8 cellular contexts compared by ENCODE assay signal in the genomic region with DNA sequence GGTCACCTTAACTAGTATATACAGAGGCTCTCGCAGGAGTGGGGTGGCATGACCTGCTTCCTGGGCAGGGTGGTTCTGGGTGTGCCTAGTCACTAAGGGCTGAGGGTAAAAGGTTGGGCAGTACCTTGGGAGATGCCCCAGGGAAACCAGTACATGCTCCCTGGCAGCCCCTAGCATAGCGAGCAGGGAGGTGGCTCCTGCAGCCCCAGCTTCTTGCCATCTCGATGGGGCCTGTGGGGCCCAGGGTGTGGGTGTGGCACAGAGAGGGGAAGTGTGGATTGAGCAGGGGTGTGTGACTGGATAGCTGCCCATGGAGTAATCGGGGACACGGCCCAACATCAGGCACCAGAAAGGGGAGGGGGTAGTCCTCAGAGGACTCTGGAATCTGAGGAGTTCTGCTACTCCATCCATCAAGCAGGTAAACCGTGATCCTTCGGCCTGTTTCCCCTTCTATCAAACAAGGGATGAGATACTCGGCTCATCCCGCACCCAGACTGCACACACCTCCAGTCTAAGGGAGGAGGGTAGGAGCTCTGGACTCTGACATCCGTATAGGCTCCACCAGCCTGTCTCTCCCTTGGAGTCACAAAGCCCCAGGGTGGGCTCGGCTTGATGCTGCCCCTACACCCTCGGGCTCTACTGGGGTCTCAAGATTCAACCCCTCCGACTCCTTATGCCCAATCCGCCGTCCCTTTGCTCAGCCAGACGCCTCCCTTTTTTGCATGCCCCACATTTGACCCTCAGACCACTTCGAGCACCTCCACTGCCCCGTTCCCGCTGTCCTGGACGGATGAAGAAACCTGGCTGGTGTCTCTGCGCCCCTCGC. TPM values are rescaled to one million over a fixed set of nuclear protein-coding genes. Genes with fewer than 3 reads are reported as not detected.
DNase-seq lines count a peak whose midpoint lies in the region; ATAC-seq and TF ChIP-seq lines count a peak whose summit lies in the region.

No MANE protein-coding gene starts in this region.

- intact Hi-C loops in A673 (cut with micrococcal nuclease; ENCODE audit: unreplicated experiment): no loop called here

- CTCF ChIA-PET in A673 (lab: Charles Lee): interaction anchor here (1.1 to 2.1 kb wide), 4 partner anchors 20 to 43 kb away, joined by 3 to 9 read pairs (median 3); a partner anchor contains a TSS

- H3K27me3 ChIP-seq in A673 (replicated peaks; ENCODE audit: insufficient read depth, low read depth, low read length, poor library complexity) (no peaks in the 10 kb centered on the region), iPS-18a (ENCODE audit: control insufficient read depth, insufficient read depth, low read length) (no peaks in the 10 kb centered on the region)

- no peaks in the 10 kb centered on the region for H3K9me3 Mint-ChIP-seq in HFFc6
- no peaks in the 10 kb centered on the region for H3K9me3 Mint-ChIP-seq in activated T-cell treated with anti-CD3 and anti-CD28 coated beads, Interleukin-2, amount 50 U/mL, for 72 hours

- H3K4me3 Mint-ChIP-seq in HFFc6: peak overlapping the region; percentile 95
- peak overlapping the region; percentile 96 to 99 for H3K4me3 Mint-ChIP-seq in activated T-cell treated with anti-CD3 and anti-CD28 coated beads, Interleukin-2, amount 50 U/mL, for 72 hours

- peak overlapping the region; percentile 98 for H3K9ac ChIP-seq in iPS-18a (ENCODE audit: low read length)

- H3K27me3 Mint-ChIP-seq in HFFc6 (ENCODE audit: insufficient read depth): peaks cover 4% of the 10 kb centered on the region
- no peaks in the 10 kb centered on the region for H3K27me3 Mint-ChIP-seq in activated T-cell treated with anti-CD3 and anti-CD28 coated beads, Interleukin-2, amount 50 U/mL, for 72 hours (ENCODE audit: low read depth)

- peak overlapping the region; percentile 96 for H3K27ac Mint-ChIP-seq in HFFc6
- H3K27ac Mint-ChIP-seq in activated T-cell treated with anti-CD3 and anti-CD28 coated beads, Interleukin-2, amount 50 U/mL, for 72 hours: peak overlapping the region; percentile 90

- H3K4me1 Mint-ChIP-seq in HFFc6 (ENCODE audit: low read depth): peaks cover 26% of the 10 kb centered on the region
- peaks cover 43% of the 10 kb centered on the region for H3K4me1 Mint-ChIP-seq in activated T-cell treated with anti-CD3 and anti-CD28 coated beads, Interleukin-2, amount 50 U/mL, for 72 hours (ENCODE audit: low read depth)

- peak overlapping the region; percentile 86 for H3K4me3 ChIP-seq in A673 (ENCODE audit: low read depth, low read length, poor library complexity, severe bottlenecking)
- H3K4me3 ChIP-seq in iPS-18a (ENCODE audit: low read length): peak overlapping the region; percentile 93

- BruUV-seq in A673 (replicated peaks; lab: Mats Ljungman, UMichigan): no TSS peak

- ATAC-seq in activated T-cell treated with anti-CD3 and anti-CD28 coated beads, Interleukin-2, amount 50 U/mL, for 72 hours (replicated peaks in 1 of 2): no peak
- ATAC-seq in GM18519 (IDR thresholded peaks at IDR 0.05; ENCODE audit: low FRiP score, unreplicated experiment): no peak
- no peak for ATAC-seq in HG02610 (IDR thresholded peaks at IDR 0.05; ENCODE audit: unreplicated experiment)

- DNase-seq in A673 (ENCODE audit: low spot score) (no peak), HFFc6 (no peak), NCI-H1105 (lab: John Stamatoyannopoulos, UW) (no peak)
- no peak for DNase-seq in activated T-cell treated with anti-CD3 and anti-CD28 coated beads, Interleukin-2, amount 50 U/mL, for 72 hours

- H3K9me3 ChIP-seq in A673 (ENCODE audit: low read depth, low read length, poor library complexity, severe bottlenecking) (no peaks in the 10 kb centered on the region), iPS-18a (ENCODE audit: control insufficient read depth, low read depth, low read length) (no peaks in the 10 kb centered on the region)

- POLR2A ChIA-PET in A673 (lab: Charles Lee; ENCODE audit: low non-redundant PET): interaction anchor here (0.6 kb wide), 1 partner anchor 79 kb away, joined by 3 read pairs; a partner anchor contains a TSS

- H3K4me1 ChIP-seq in A673 (ENCODE audit: insufficient read depth, low read length, poor library complexity, severe bottlenecking) (peaks cover 24% of the 10 kb centered on the region), iPS-18a (ENCODE audit: control insufficient read depth, low read depth, low read length) (peaks cover 22% of the 10 kb centered on the region)

- TF ChIP-seq CTCF in A673 (conservative IDR thresholded peaks at IDR 0.05; ENCODE audit: low read depth, low read length) (peak; percentile 63; the same call in 1 of the 2 replicates), HFFc6 (IDR thresholded peaks at IDR 0.05) (no peak)

- H3K36me3 ChIP-seq in A673 (ENCODE audit: insufficient read depth, low read length, poor library complexity, severe bottlenecking) (peaks cover 11% of the 10 kb centered on the region), iPS-18a (ENCODE audit: control insufficient read depth, low read depth, low read length) (no peaks in the 10 kb centered on the region)

- H3K27ac ChIP-seq in A673 (ENCODE audit: low read depth, low read length, poor library complexity, severe bottlenecking) (peak overlapping the region; percentile 97), iPS-18a (ENCODE audit: low read length) (no peak overlapping the region), temporal lobe (ENCODE audit: low read depth, low read length) (peak overlapping the region; percentile 96)

- H3K36me3 Mint-ChIP-seq in HFFc6 (ENCODE audit: low read depth): peaks cover 5% of the 10 kb centered on the region
- peaks cover 5 to 6% of the 10 kb centered on the region in 2 donors for H3K36me3 Mint-ChIP-seq in activated T-cell treated with anti-CD3 and anti-CD28 coated beads, Interleukin-2, amount 50 U/mL, for 72 hours (ENCODE audit: insufficient read depth in 2 of 2)

RNA-seq across cellular contexts. Expression of a gene that starts 1.1 kb away (rescaled TPM):
- total RNA-seq in A673 (2021): 24.3 and 25.0 TPM in 2 replicates
- total RNA-seq in HFFc6 (2021; fragmentation: NEBNext Ultra II Directional; extraction: Animal tissue kit (Norgen Biotek cat#: 25700)): 10 to 100 TPM; 15.0 to 17.4 (median 16.7) TPM
- 10 to 100 TPM; 10.8 to 12.1 TPM for total RNA-seq in activated T-cell treated with anti-CD3 and anti-CD28 coated beads, Interleukin-2, amount 50 U/mL, for 72 hours
- 5.2 TPM for total RNA-seq in temporal lobe

RNA-seq across cellular contexts. Expression of a gene that starts 6.7 kb away (rescaled TPM):
- total RNA-seq in A673 (2021) (24.1 and 24.9 TPM in 2 replicates), temporal lobe (6.1 TPM)
- 1 to 10 TPM; 2.0 to 5.7 (median 2.6) TPM for total RNA-seq in HFFc6 (2021; fragmentation: NEBNext Ultra II Directional; extraction: Animal tissue kit (Norgen Biotek cat#: 25700))
- 10 to 100 TPM; 12.8 to 17.7 TPM for total RNA-seq in activated T-cell treated with anti-CD3 and anti-CD28 coated beads, Interleukin-2, amount 50 U/mL, for 72 hours

RNA-seq across cellular contexts. Expression of a gene that starts 25.4 kb away (rescaled TPM):
- total RNA-seq in A673 (2021): 985 and 1,038 TPM in 2 replicates
- 100 to 1,000 TPM; 376 to 529 (median 445) TPM for total RNA-seq in HFFc6 (2021; fragmentation: NEBNext Ultra II Directional; extraction: Animal tissue kit (Norgen Biotek cat#: 25700))
- total RNA-seq in activated T-cell treated with anti-CD3 and anti-CD28 coated beads, Interleukin-2, amount 50 U/mL, for 72 hours: 100 to 1,000 TPM; 351 to 473 TPM
- 289 TPM for total RNA-seq in temporal lobe

RNA-seq across cellular contexts. Expression of a gene that starts 36.4 kb away (rescaled TPM):
- total RNA-seq in A673 (2021) (57.6 and 69.8 TPM in 2 replicates), temporal lobe (48.7 TPM)
- total RNA-seq in HFFc6 (2021; fragmentation: NEBNext Ultra II Directional; extraction: Animal tissue kit (Norgen Biotek cat#: 25700)): 100 to 1,000 TPM; 100 to 126 (median 120) TPM
- total RNA-seq in activated T-cell treated with anti-CD3 and anti-CD28 coated beads, Interleukin-2, amount 50 U/mL, for 72 hours: 10 to 100 TPM; 80.3 to 91.8 TPM

RNA-seq across cellular contexts. Expression of a gene that starts 39.9 kb away (rescaled TPM):
- total RNA-seq in A673 (2021) (182 and 185 TPM in 2 replicates), temporal lobe (37.1 TPM)
- total RNA-seq in HFFc6 (2021; fragmentation: NEBNext Ultra II Directional; extraction: Animal tissue kit (Norgen Biotek cat#: 25700)): 100 to 1,000 TPM in 5 of 6 experiments, 10 to 100 TPM in 1; 91.5 to 114 (median 106) TPM
- 100 to 1,000 TPM; 116 to 122 TPM for total RNA-seq in activated T-cell treated with anti-CD3 and anti-CD28 coated beads, Interleukin-2, amount 50 U/mL, for 72 hours
